In genomic region chr13:113834496-113835200, GRCh38 we compare ENCODE assay signal across 1 cellular context.
TF ChIP-seq lines count a peak whose summit lies in the region.

No MANE protein-coding gene starts in this region.

TF ChIP-seq in H1, 55 proteins besides CTCF, POLR2A, EP300 and RAD21:
- TF ChIP-seq JUND (IDR thresholded peaks at IDR 0.05; ENCODE audit: low read length) (no peak), GABPA (IDR thresholded peaks at IDR 0.05; ENCODE audit: borderline replicate concordance, insufficient read depth, low read length) (no peak), TEAD4 (IDR thresholded peaks at IDR 0.05; ENCODE audit: low read depth, low read length) (no peak), FOSL1 (IDR thresholded peaks at IDR 0.05; ENCODE audit: insufficient read depth, low read depth, low read length) (no peak), ZNF274 (IDR thresholded peaks at IDR 0.05; ENCODE audit: borderline replicate concordance, extremely low read depth, low read length) (no peak), ATF3 (IDR thresholded peaks at IDR 0.05; ENCODE audit: insufficient read depth, low read depth, low read length) (no peak), HDAC2 (IDR thresholded peaks at IDR 0.05; ENCODE audit: borderline replicate concordance in 1 of 2, low read depth in 2 of 2, low read length in 2 of 2) (no peak), KDM4A (IDR thresholded peaks at IDR 0.05; ENCODE audit: low read depth, low read length, severe bottlenecking) (no peak), CBX8 (IDR thresholded peaks at IDR 0.05; ENCODE audit: borderline replicate concordance, low read depth, low read length) (no peak), RFX5 (IDR thresholded peaks at IDR 0.05; ENCODE audit: borderline replicate concordance, low read depth, low read length) (no peak), CEBPB (IDR thresholded peaks at IDR 0.05; ENCODE audit: low read depth, low read length) (no peak)
TF ChIP-seq in H1: peak in this region for 0.
